ENCODE assay signal across 23 cellular contexts in genomic region chr2:235463893-235464292, GRCh38. TPM values are rescaled to one million over a fixed set of nuclear protein-coding genes. Genes with fewer than 3 reads are reported as not detected.
DNase-seq lines count a peak whose midpoint lies in the region; ATAC-seq and TF ChIP-seq lines count a peak whose summit lies in the region.
"Had no signal": no experiment of that assay in that cellular context is flagged by ENCODE, and none has a peak within 500 bp of the region (broad histone marks: within the 10 kb centered on the region; RNA-seq: fewer than 3 reads in every experiment).

No MANE protein-coding gene starts in this region.

- no peaks in the 10 kb centered on the region for H3K9me3 ChIP-seq in right atrium auricular region
- H3K9me3 ChIP-seq: mucosa of descending colon, prostate gland had no signal

- no peaks in the 10 kb centered on the region for H3K36me3 ChIP-seq in right atrium auricular region
- H3K36me3 ChIP-seq: prostate gland had no signal

- intact Hi-C loops in Right ventricle myocardium inferior (cut with DNase I) = no loop called here

- H3K27ac Mint-ChIP-seq in stimulated activated naive B cell treated with anti-CD40 and anti-IgM and Interleukin-4, amounts not matched to agents 10 μg/mL and 1 μg/mL and 100 μg/mL, for 72 hours = no peak overlapping the region
- H3K27ac Mint-ChIP-seq in osteocyte (ENCODE audit: unreplicated experiment) (no peak overlapping the region), type B pancreatic cell (no peak overlapping the region)
- H3K27ac Mint-ChIP-seq: activated CD8-positive, alpha-beta T cell treated with anti-CD3 and anti-CD28 coated beads for 36 hours; activated naive CD8-positive, alpha-beta T cell treated with anti-CD3 and anti-CD28 coated beads, Interleukin-2, amount 10 ng/mL, durations not matched to agents 7 days and 5 days; nephron; T-helper 2 cell treated with Interferon-gamma antibody and Interleukin-4, amounts not matched to agents 5 μg/mL and 100 μg/mL, for 36 hours had no signal

- H3K4me1 Mint-ChIP-seq in stimulated activated naive B cell treated with anti-CD40 and anti-IgM and Interleukin-4, amounts not matched to agents 10 μg/mL and 1 μg/mL and 100 μg/mL, for 72 hours = no peaks in the 10 kb centered on the region
- H3K4me1 Mint-ChIP-seq in osteocyte (ENCODE audit: unreplicated experiment) (peaks cover 5% of the 10 kb centered on the region), type B pancreatic cell (ENCODE audit: unreplicated experiment) (peaks cover 4% of the 10 kb centered on the region)
- H3K4me1 Mint-ChIP-seq: activated naive CD8-positive, alpha-beta T cell treated with anti-CD3 and anti-CD28 coated beads, Interleukin-2, amount 10 ng/mL, durations not matched to agents 7 days and 5 days had no signal

- DNase-seq in Right ventricle myocardium inferior (ENCODE audit: missing footprints) (peak; percentile 74), right atrium auricular region (ENCODE audit: low spot score) (no peak), fibroblast of the aortic adventitia (ENCODE audit: low read depth) (peak; percentile 2), medulla oblongata (ENCODE audit: extremely low spot score) (peak; percentile 34), osteocyte (ENCODE audit: extremely low spot score, unreplicated experiment) (no peak), NCI-H2171 treated with DMSO at 0.1 percent for 48 hours (lab: John Stamatoyannopoulos, UW) (no peak), type B pancreatic cell (ENCODE audit: extremely low spot score, unreplicated experiment) (no peak)
- no peak for DNase-seq in stimulated activated naive B cell treated with anti-CD40 and anti-IgM and Interleukin-4, amounts not matched to agents 10 μg/mL and 1 μg/mL and 100 μg/mL, for 72 hours
- DNase-seq: activated CD8-positive, alpha-beta T cell treated with anti-CD3 and anti-CD28 coated beads for 36 hours; activated effector memory CD4-positive, alpha-beta T cell treated with anti-CD3 and anti-CD28 coated beads, Interleukin-2, amount 50 U/mL, for 16 hours; activated naive CD8-positive, alpha-beta T cell treated with anti-CD3 and anti-CD28 coated beads, Interleukin-2, amount 10 ng/mL, durations not matched to agents 7 days and 5 days; activated T-cell treated with anti-CD3 and anti-CD28 coated beads for 4 hours; DND-41; effector CD4-positive, alpha-beta T cell; mucosa of descending colon; stimulated activated CD8-positive, alpha-beta memory T cell treated with anti-CD3 and anti-CD28 coated beads, Interleukin-4, amount 100 ng/mL, for 48 hours had no signal

- peaks cover 0 to 3% of the 10 kb centered on the region in 2 donors for H3K9me3 Mint-ChIP-seq in stimulated activated naive B cell treated with anti-CD40 and anti-IgM and Interleukin-4, amounts not matched to agents 10 μg/mL and 1 μg/mL and 100 μg/mL, for 72 hours
- H3K9me3 Mint-ChIP-seq in osteocyte (ENCODE audit: unreplicated experiment) (no peaks in the 10 kb centered on the region), type B pancreatic cell (no peaks in the 10 kb centered on the region)
- H3K9me3 Mint-ChIP-seq: activated CD8-positive, alpha-beta T cell treated with anti-CD3 and anti-CD28 coated beads for 36 hours; activated naive CD8-positive, alpha-beta T cell treated with anti-CD3 and anti-CD28 coated beads, Interleukin-2, amount 10 ng/mL, durations not matched to agents 7 days and 5 days; nephron; T-helper 2 cell treated with Interferon-gamma antibody and Interleukin-4, amounts not matched to agents 5 μg/mL and 100 μg/mL, for 36 hours had no signal

- no peaks in the 10 kb centered on the region for H3K36me3 Mint-ChIP-seq in stimulated activated naive B cell treated with anti-CD40 and anti-IgM and Interleukin-4, amounts not matched to agents 10 μg/mL and 1 μg/mL and 100 μg/mL, for 72 hours
- H3K36me3 Mint-ChIP-seq in osteocyte (ENCODE audit: unreplicated experiment) (no peaks in the 10 kb centered on the region), type B pancreatic cell (no peaks in the 10 kb centered on the region)
- H3K36me3 Mint-ChIP-seq: activated naive CD8-positive, alpha-beta T cell treated with anti-CD3 and anti-CD28 coated beads, Interleukin-2, amount 10 ng/mL, durations not matched to agents 7 days and 5 days had no signal

- TF ChIP-seq CTCF in right atrium auricular region (IDR thresholded peaks at IDR 0.05) = no peak
- TF ChIP-seq CTCF in fibroblast of the aortic adventitia (IDR thresholded peaks at IDR 0.05; ENCODE audit: insufficient read depth, low read length) = no peak
- TF ChIP-seq CTCF in osteocyte (IDR thresholded peaks at IDR 0.05) = no peak
- TF ChIP-seq CTCF in type B pancreatic cell (conservative IDR thresholded peaks at IDR 0.05) = no peak

- H3K27me3 ChIP-seq in right atrium auricular region = no peaks in the 10 kb centered on the region
- H3K27me3 ChIP-seq: hepatocyte had no signal

- peaks cover 0 to 4% of the 10 kb centered on the region in 2 donors for H3K4me1 ChIP-seq in right atrium auricular region

- no peak overlapping the region for H3K4me3 Mint-ChIP-seq in stimulated activated naive B cell treated with anti-CD40 and anti-IgM and Interleukin-4, amounts not matched to agents 10 μg/mL and 1 μg/mL and 100 μg/mL, for 72 hours
- no peak overlapping the region for H3K4me3 Mint-ChIP-seq in osteocyte (ENCODE audit: unreplicated experiment)
- H3K4me3 Mint-ChIP-seq in type B pancreatic cell = no peak overlapping the region
- H3K4me3 Mint-ChIP-seq: activated CD8-positive, alpha-beta T cell treated with anti-CD3 and anti-CD28 coated beads for 36 hours; activated naive CD8-positive, alpha-beta T cell treated with anti-CD3 and anti-CD28 coated beads, Interleukin-2, amount 10 ng/mL, durations not matched to agents 7 days and 5 days; nephron; T-helper 2 cell treated with Interferon-gamma antibody and Interleukin-4, amounts not matched to agents 5 μg/mL and 100 μg/mL, for 36 hours had no signal

- peaks cover 21 to 28% of the 10 kb centered on the region in 2 donors for H3K27me3 Mint-ChIP-seq in stimulated activated naive B cell treated with anti-CD40 and anti-IgM and Interleukin-4, amounts not matched to agents 10 μg/mL and 1 μg/mL and 100 μg/mL, for 72 hours
- H3K27me3 Mint-ChIP-seq in osteocyte (ENCODE audit: unreplicated experiment) = peaks cover 44% of the 10 kb centered on the region
- peaks cover 2% of the 10 kb centered on the region for H3K27me3 Mint-ChIP-seq in type B pancreatic cell

- ATAC-seq in Right ventricle myocardium inferior = peak; percentile 73
- ATAC-seq in stimulated activated naive B cell treated with anti-CD40 and anti-IgM and Interleukin-4, amounts not matched to agents 10 μg/mL and 1 μg/mL and 100 μg/mL, for 72 hours (replicated peaks) = no peak
- ATAC-seq: activated CD8-positive, alpha-beta T cell treated with anti-CD3 and anti-CD28 coated beads for 36 hours; left lobe of liver; mucosa of descending colon; SK-N-SH treated with all-trans-retinoic acid at 6 μM for 48 hours had no signal

- H3K27ac ChIP-seq in right atrium auricular region = no peak overlapping the region
- H3K27ac ChIP-seq: epithelial cell of prostate, hepatocyte, prostate gland had no signal

- H3K4me3 ChIP-seq in right atrium auricular region = no peak overlapping the region
- no peak overlapping the region for H3K4me3 ChIP-seq in fibroblast of the aortic adventitia (ENCODE audit: low read depth, low read length)
- H3K4me3 ChIP-seq: hepatocyte, mucosa of descending colon, prostate gland had no signal

RNA-seq across cellular contexts. Expression of gene AGAP1, which starts 29.9 kb away (rescaled TPM):
- 23.5 TPM for total RNA-seq in Right ventricle myocardium inferior
- 10 to 100 TPM; 11.6 to 17.2 TPM for total RNA-seq in right atrium auricular region
- 9.8 and 12.3 TPM in 2 replicates for total RNA-seq in fibroblast of the aortic adventitia (ENCODE audit: low replicate concordance)
- 40.5 and 43.8 TPM in 2 replicates for total RNA-seq in osteocyte
- 46.3 and 52.7 TPM in 2 replicates for total RNA-seq in type B pancreatic cell (ENCODE audit: low replicate concordance)

Comparison
In these comparisons a context has a peak if more than half of its experiments do, and no peak if none do; other contexts are left out.
1. DNase-seq: peak in Right ventricle myocardium inferior (single experiment), fibroblast of the aortic adventitia (single experiment) and medulla oblongata (single experiment); none in right atrium auricular region (single experiment), stimulated activated naive B cell treated with anti-CD40 and anti-IgM and Interleukin-4, amounts not matched to agents 10 μg/mL and 1 μg/mL and 100 μg/mL, for 72 hours (single experiment), osteocyte (single experiment), NCI-H2171 treated with DMSO at 0.1 percent for 48 hours (single experiment) and type B pancreatic cell (single experiment).